Comparison of ENCODE assay signal across 8 cellular contexts in the genomic region with DNA sequence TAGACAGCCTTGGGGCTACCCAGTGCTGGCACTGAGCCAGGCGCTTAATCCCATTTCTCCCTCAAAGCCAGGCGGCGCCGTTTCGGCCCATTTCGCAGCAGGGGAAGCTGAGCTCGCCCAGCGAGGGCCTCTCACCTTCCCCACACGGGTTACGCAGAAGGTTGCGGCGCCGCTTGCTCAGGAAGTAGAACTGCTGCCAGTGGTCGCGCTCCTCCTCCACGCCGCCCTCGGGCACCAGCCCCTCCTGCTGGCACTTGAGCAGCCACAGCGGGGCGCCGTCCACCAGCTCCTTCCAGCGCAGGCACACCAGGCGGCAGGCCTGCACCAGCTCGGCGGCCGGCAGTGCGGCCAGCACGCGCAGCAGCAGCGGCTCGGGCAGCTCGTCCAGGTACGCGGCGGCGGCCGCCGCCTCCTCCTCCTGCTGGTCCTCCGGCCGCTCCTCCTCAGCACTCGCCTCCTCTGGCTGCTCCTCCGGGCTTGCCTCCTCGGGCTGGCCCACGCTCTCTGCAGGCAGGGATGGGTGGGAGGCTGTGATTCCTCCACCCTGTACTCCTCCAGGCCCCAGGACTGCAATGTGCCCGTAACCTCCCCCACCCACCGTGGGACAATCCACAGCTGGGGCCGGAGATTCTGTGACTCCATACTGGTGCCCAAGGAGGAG. TPM values are rescaled to one million over a fixed set of nuclear protein-coding genes. Genes with fewer than 3 reads are reported as not detected.
A peak's percentile ranks its signal among the peaks of the same experiment; 100 is the strongest.
DNase-seq lines count a peak whose midpoint lies in the region; ATAC-seq and TF ChIP-seq lines count a peak whose summit lies in the region.

No MANE protein-coding gene starts in this region.

- 26% methylated on average over 6 of the region's 47 CpGs for WGBS in esophagus muscularis mucosa

- peak; percentile 50 for DNase-seq in NT2/D1 (ENCODE audit: low read depth, low spot score)
- DNase-seq in activated T-cell treated with anti-CD3 and anti-CD28 coated beads for 24 hours (ENCODE audit: low read depth), result peak; percentile 67
- no peak for DNase-seq in esophagus muscularis mucosa (ENCODE audit: extremely low spot score)
- peak; percentile 56 to 74 (median 68) for DNase-seq in naive thymus-derived CD4-positive, alpha-beta T cell
- peak; percentile 71 to 92 for DNase-seq in stimulated activated effector memory CD8-positive, alpha-beta T cell treated with anti-CD3 and anti-CD28 coated beads, Interleukin-12 subunit alpha, Interleukin-12 subunit beta, amount 100 ng/mL, for 72 hours (ENCODE audit: low spot score in 2 of 2)

- intact Hi-C loops in esophagus muscularis mucosa (cut with DNase I), result loop anchor here (2.0 to 5.0 kb wide), 2 partner anchors 70 to 388 kb away; a partner anchor contains a TSS
- intact Hi-C loops in naive thymus-derived CD4-positive, alpha-beta T cell (cut with micrococcal nuclease), result loop anchor here (1.0 to 10.0 kb wide), 7 partner anchors 69 to 369 kb away; a partner anchor contains a TSS

- H3K27ac ChIP-seq in 22Rv1 (peak overlapping the region; percentile 26; the same call in 1 of the 2 replicates), esophagus muscularis mucosa (replicated peaks in 1 of 4) (no peak overlapping the region)
- no peak overlapping the region for H3K27ac ChIP-seq in naive thymus-derived CD4-positive, alpha-beta T cell (ENCODE audit: low read depth, low read length)

- H3K36me3 Mint-ChIP-seq in naive thymus-derived CD4-positive, alpha-beta T cell, result no peaks in the 10 kb centered on the region
- H3K36me3 Mint-ChIP-seq in stimulated activated effector memory CD8-positive, alpha-beta T cell treated with anti-CD3 and anti-CD28 coated beads, Interleukin-12 subunit alpha, Interleukin-12 subunit beta, amount 100 ng/mL, for 72 hours, result peaks cover 2% of the 10 kb centered on the region

- TF ChIP-seq POLR2A in esophagus muscularis mucosa (IDR thresholded peaks at IDR 0.05; ENCODE audit: low read depth), result no peak

- H3K4me3 ChIP-seq in NT2/D1 (ENCODE audit: insufficient read length, low read depth) (no peak overlapping the region), esophagus muscularis mucosa (peak overlapping the region; percentile 25 to 49 (median 35))
- peak overlapping the region; percentile 43 for H3K4me3 ChIP-seq in naive thymus-derived CD4-positive, alpha-beta T cell (ENCODE audit: low read length)

- POLR2A ChIA-PET in naive thymus-derived CD4-positive, alpha-beta T cell (lab: Charles Lee), result interaction anchor here (0.7 to 2.6 kb wide), 4 partner anchors 69 to 383 kb away, joined by 3 to 28 read pairs (median 3); no protein-coding TSS in a partner anchor

- TF ChIP-seq EP300 in esophagus muscularis mucosa (IDR thresholded peaks at IDR 0.05), result no peak

- H3K9ac ChIP-seq in NT2/D1 (ENCODE audit: insufficient read length, low read depth), result peak overlapping the region; percentile 65

- no peaks in the 10 kb centered on the region for H3K9me3 Mint-ChIP-seq in naive thymus-derived CD4-positive, alpha-beta T cell
- no peaks in the 10 kb centered on the region for H3K9me3 Mint-ChIP-seq in stimulated activated effector memory CD8-positive, alpha-beta T cell treated with anti-CD3 and anti-CD28 coated beads, Interleukin-12 subunit alpha, Interleukin-12 subunit beta, amount 100 ng/mL, for 72 hours

- CTCF ChIA-PET in naive thymus-derived CD4-positive, alpha-beta T cell (lab: Charles Lee), result interaction anchor here (0.5 to 2.7 kb wide), 11 partner anchors 8 to 613 kb away, joined by 3 to 18 read pairs (median 3); no protein-coding TSS in a partner anchor

- H3K36me3 ChIP-seq in NT2/D1 (ENCODE audit: insufficient read depth, insufficient read length, low read length) (no peaks in the 10 kb centered on the region), esophagus muscularis mucosa (no peaks in the 10 kb centered on the region)
- peaks cover 0 to 3% (median 0%) of the 10 kb centered on the region in 3 experiments for H3K36me3 ChIP-seq in naive thymus-derived CD4-positive, alpha-beta T cell (ENCODE audit: control insufficient read depth in 2 of 3, insufficient read depth in 3 of 3, low read length in 3 of 3)

- H3K4me1 ChIP-seq in NT2/D1 (ENCODE audit: insufficient read depth, insufficient read length), result peaks cover 25% of the 10 kb centered on the region
- H3K4me1 ChIP-seq in esophagus muscularis mucosa, result peaks cover 39 to 58% (median 53%) of the 10 kb centered on the region in 4 donors
- H3K4me1 ChIP-seq in naive thymus-derived CD4-positive, alpha-beta T cell (ENCODE audit: control insufficient read depth in 2 of 2, insufficient read depth in 2 of 2, low read length in 2 of 2), result peaks cover 11 to 22% of the 10 kb centered on the region in 2 donors

- H3K4me1 Mint-ChIP-seq in naive thymus-derived CD4-positive, alpha-beta T cell, result peaks cover 13 to 42% (median 23%) of the 10 kb centered on the region in 7 donors
- peaks cover 30% of the 10 kb centered on the region for H3K4me1 Mint-ChIP-seq in stimulated activated effector memory CD8-positive, alpha-beta T cell treated with anti-CD3 and anti-CD28 coated beads, Interleukin-12 subunit alpha, Interleukin-12 subunit beta, amount 100 ng/mL, for 72 hours

- H3K27me3 ChIP-seq in NT2/D1 (ENCODE audit: insufficient read depth, insufficient read length) (peaks cover 14% of the 10 kb centered on the region), esophagus muscularis mucosa (peaks cover 0 to 51% (median 9%) of the 10 kb centered on the region in 4 donors)
- no peaks in the 10 kb centered on the region for H3K27me3 ChIP-seq in naive thymus-derived CD4-positive, alpha-beta T cell (ENCODE audit: control insufficient read depth in 2 of 2, insufficient read depth in 2 of 2, low read length in 2 of 2)

- H3K4me3 Mint-ChIP-seq in naive thymus-derived CD4-positive, alpha-beta T cell, result peak overlapping the region; percentile 30 to 83 (median 75)
- H3K4me3 Mint-ChIP-seq in stimulated activated effector memory CD8-positive, alpha-beta T cell treated with anti-CD3 and anti-CD28 coated beads, Interleukin-12 subunit alpha, Interleukin-12 subunit beta, amount 100 ng/mL, for 72 hours, result peak overlapping the region; percentile 75

- TF ChIP-seq CTCF in 22Rv1 (IDR thresholded peaks at IDR 0.05) (peak; percentile 92), esophagus muscularis mucosa (IDR thresholded peaks at IDR 0.05) (peak; percentile 71 to 80 (median 78))

- H3K9me3 ChIP-seq in NT2/D1 (ENCODE audit: insufficient read depth, low read length) (no peaks in the 10 kb centered on the region), esophagus muscularis mucosa (no peaks in the 10 kb centered on the region)
- no peaks in the 10 kb centered on the region for H3K9me3 ChIP-seq in naive thymus-derived CD4-positive, alpha-beta T cell (ENCODE audit: control insufficient read depth in 2 of 3, low read length in 3 of 3)

- peaks cover 0 to 21% (median 0%) of the 10 kb centered on the region in 5 donors for H3K27me3 Mint-ChIP-seq in naive thymus-derived CD4-positive, alpha-beta T cell

- peak overlapping the region in 5 of 9 donors; percentile 38 to 78 (median 55) for H3K27ac Mint-ChIP-seq in naive thymus-derived CD4-positive, alpha-beta T cell
- H3K27ac Mint-ChIP-seq in stimulated activated effector memory CD8-positive, alpha-beta T cell treated with anti-CD3 and anti-CD28 coated beads, Interleukin-12 subunit alpha, Interleukin-12 subunit beta, amount 100 ng/mL, for 72 hours, result peak overlapping the region; percentile 82

- peak; percentile 42 for ATAC-seq in GM18868 (IDR thresholded peaks at IDR 0.05; ENCODE audit: unreplicated experiment)
- ATAC-seq in naive thymus-derived CD4-positive, alpha-beta T cell, result peak; percentile 77
- ATAC-seq in stimulated activated effector memory CD8-positive, alpha-beta T cell treated with anti-CD3 and anti-CD28 coated beads, Interleukin-12 subunit alpha, Interleukin-12 subunit beta, amount 100 ng/mL, for 72 hours, result peak; percentile 86
- no peak for ATAC-seq in HG03095 (IDR thresholded peaks at IDR 0.05; ENCODE audit: unreplicated experiment)

RNA-seq across cellular contexts. Expression of a gene that starts 3.8 kb away (rescaled TPM):
- 10 to 100 TPM in 2 of 4 donors, 1 to 10 TPM in 2; 3.1 to 12.0 (median 8.3) TPM for total RNA-seq in esophagus muscularis mucosa
- 1 to 10 TPM in 4 of 5 experiments, under 1 TPM in 1; 0.97 to 4.1 (median 3.7) TPM for total RNA-seq in naive thymus-derived CD4-positive, alpha-beta T cell
- polyA plus RNA-seq in naive thymus-derived CD4-positive, alpha-beta T cell, result 1 to 10 TPM; 6.1 to 7.8 TPM

RNA-seq across cellular contexts. Expression of a gene that starts 4.2 kb away (rescaled TPM):
- 10 to 100 TPM; 13.3 to 19.8 (median 16.1) TPM for total RNA-seq in esophagus muscularis mucosa
- total RNA-seq in naive thymus-derived CD4-positive, alpha-beta T cell, result 10 to 100 TPM; 35.2 to 67.1 (median 44.8) TPM
- 10 to 100 TPM; 11.3 to 14.3 TPM for polyA plus RNA-seq in naive thymus-derived CD4-positive, alpha-beta T cell

RNA-seq across cellular contexts. Expression of a gene that starts 13.5 kb away (rescaled TPM):
- 10 to 100 TPM; 12.9 to 21.9 (median 15.2) TPM for total RNA-seq in esophagus muscularis mucosa
- 10 to 100 TPM in 1 of 5 experiments, 1 to 10 TPM in 4; 3.2 to 31.0 (median 4.1) TPM for total RNA-seq in naive thymus-derived CD4-positive, alpha-beta T cell
- polyA plus RNA-seq in naive thymus-derived CD4-positive, alpha-beta T cell, result 1 to 10 TPM; 7.8 to 8.9 TPM

RNA-seq across cellular contexts. Expression of a gene that starts 30.5 kb away (rescaled TPM):
- 10 to 100 TPM; 31.6 to 51.7 (median 42.4) TPM for total RNA-seq in esophagus muscularis mucosa
- total RNA-seq in naive thymus-derived CD4-positive, alpha-beta T cell, result 10 to 100 TPM; 17.1 to 53.3 (median 27.2) TPM
- 10 to 100 TPM; 38.0 to 53.0 TPM for polyA plus RNA-seq in naive thymus-derived CD4-positive, alpha-beta T cell

RNA-seq across cellular contexts. Expression of a gene that starts 41.0 kb away (rescaled TPM):
- under 1 TPM in 2 of 4 donors, not detected in 2; under 0.01 to 0.06 TPM for total RNA-seq in esophagus muscularis mucosa
- total RNA-seq in naive thymus-derived CD4-positive, alpha-beta T cell, result 1 to 10 TPM in 1 of 5 experiments, under 1 TPM in 4; 0.07 to 1.6 (median 0.21) TPM
- polyA plus RNA-seq in naive thymus-derived CD4-positive, alpha-beta T cell, result under 1 TPM; 0.03 to 0.09 TPM
